Comparison of ENCODE assay signal across 1 cellular context in genomic region chr11:32141886-32142546, GRCh38.
TF ChIP-seq lines count a peak whose summit lies in the region.

No MANE protein-coding gene starts in this region.

TF ChIP-seq in HepG2, 621 proteins besides CTCF, POLR2A, EP300 and RAD21 (continues in another document):
- TF ChIP-seq RXRB (CRISPR knock-in tag; IDR thresholded peaks at IDR 0.05; ENCODE audit: borderline replicate concordance) (no peak), MED8 (CRISPR knock-in tag; IDR thresholded peaks at IDR 0.05; ENCODE audit: insufficient replicate concordance) (no peak), HIC2 (CRISPR knock-in tag; IDR thresholded peaks at IDR 0.05; ENCODE audit: low read depth) (no peak), PAX8 (CRISPR knock-in tag; IDR thresholded peaks at IDR 0.05; ENCODE audit: borderline replicate concordance) (no peak), TCF7L2 (IDR thresholded peaks at IDR 0.05; ENCODE audit: low read depth, low read length) (no peak), ZNF768 (CRISPR knock-in tag; IDR thresholded peaks at IDR 0.05) (no peak), ZNF562 (CRISPR knock-in tag; IDR thresholded peaks at IDR 0.05; ENCODE audit: borderline replicate concordance) (no peak), RARG (CRISPR knock-in tag; IDR thresholded peaks at IDR 0.05; ENCODE audit: low read depth) (no peak), ZSCAN25 (CRISPR knock-in tag; IDR thresholded peaks at IDR 0.05) (no peak), KLF16 (CRISPR knock-in tag; IDR thresholded peaks at IDR 0.05) (no peak), ZNF777 (CRISPR knock-in tag; IDR thresholded peaks at IDR 0.05) (no peak), SRSF9 (IDR thresholded peaks at IDR 0.05; ENCODE audit: borderline replicate concordance, insufficient read depth, low read depth, low read length, poor library complexity, severe bottlenecking) (no peak), ZNF468 (CRISPR knock-in tag; IDR thresholded peaks at IDR 0.05) (no peak), ZNF431 (CRISPR knock-in tag; IDR thresholded peaks at IDR 0.05; ENCODE audit: borderline replicate concordance, low read depth) (no peak), RXRA (CRISPR knock-in tag; IDR thresholded peaks at IDR 0.05) (no peak), ZNF503 (CRISPR knock-in tag; IDR thresholded peaks at IDR 0.05) (no peak), ZNF281 (CRISPR knock-in tag; IDR thresholded peaks at IDR 0.05; ENCODE audit: borderline replicate concordance) (no peak), MLX (CRISPR knock-in tag; IDR thresholded peaks at IDR 0.05) (no peak), ZNF678 (CRISPR knock-in tag; IDR thresholded peaks at IDR 0.05) (no peak), ARID5B (CRISPR knock-in tag; IDR thresholded peaks at IDR 0.05) (peak; percentile 38), ZNF766 (CRISPR knock-in tag; IDR thresholded peaks at IDR 0.05; ENCODE audit: borderline replicate concordance) (no peak), MNT (IDR thresholded peaks at IDR 0.05) (no peak), ZNF318 (CRISPR knock-in tag; IDR thresholded peaks at IDR 0.05) (no peak)
